In the genomic region with DNA sequence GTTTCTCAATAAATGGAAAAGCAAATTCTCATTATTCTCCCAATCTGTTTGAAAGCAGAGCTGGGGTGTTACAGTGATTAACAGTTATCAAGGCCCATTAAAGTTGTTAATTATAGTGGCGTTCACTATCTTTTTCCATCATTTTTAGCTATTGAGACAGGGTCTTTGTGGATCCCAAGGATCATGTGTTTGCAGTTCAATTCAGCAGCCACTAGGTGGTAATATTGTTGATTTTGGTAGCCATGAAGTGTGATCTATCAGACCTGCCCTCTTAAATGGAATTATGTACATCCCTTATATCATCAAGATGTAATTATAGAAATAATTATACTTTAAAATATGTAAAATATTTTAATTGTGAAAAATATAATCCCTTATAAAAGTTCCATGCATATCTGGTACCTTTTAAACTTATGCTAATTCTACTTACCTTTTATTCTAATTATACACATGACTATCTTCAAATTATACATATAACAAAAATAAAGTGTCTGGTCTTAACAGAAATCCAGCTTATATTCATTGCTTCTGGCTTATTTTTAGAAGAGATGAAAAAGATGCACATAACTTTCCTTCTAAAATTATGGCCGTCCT, we compare ENCODE assay signal across 8 cellular contexts.
DNase-seq lines count a peak whose midpoint lies in the region; ATAC-seq and TF ChIP-seq lines count a peak whose summit lies in the region.

No MANE protein-coding gene starts in this region.

- H2BK20ac ChIP-seq in H9 (ENCODE audit: low read depth, low read length, poor library complexity, severe bottlenecking) = no peak overlapping the region

- H3K4me3 ChIP-seq in AG04449 (ENCODE audit: low read depth, low read length) (no peak overlapping the region), hepatocyte (no peak overlapping the region)

- H3K27me3 ChIP-seq in H9 (ENCODE audit: insufficient read depth, low read length) (no peaks in the 10 kb centered on the region), hepatocyte (no peaks in the 10 kb centered on the region)

- no peaks in the 10 kb centered on the region for H3K9me2 ChIP-seq in hepatocyte (replicated peaks; ENCODE audit: insufficient read depth)

- H3K27ac Mint-ChIP-seq in H9 = no peak overlapping the region
- H3K27ac Mint-ChIP-seq in activated CD8-positive, alpha-beta memory T cell treated with anti-CD3 and anti-CD28 coated beads, Interleukin-2, amount 10 ng/mL, durations not matched to agents 7 days and 5 days = no peak overlapping the region
- H3K27ac Mint-ChIP-seq in stimulated activated naive CD8-positive, alpha-beta T cell treated with anti-CD3 and anti-CD28 coated beads, Interleukin-15, amount 100 ng/mL, for 72 hours = no peak overlapping the region

- TF ChIP-seq CTCF in AG04449 (IDR thresholded peaks at IDR 0.05; ENCODE audit: insufficient read depth, low read length, missing control alignments) (peak; percentile 48), H9 (conservative IDR thresholded peaks at IDR 0.05) (peak; percentile 78), hepatocyte (IDR thresholded peaks at IDR 0.05; ENCODE audit: poor library complexity) (peak; percentile 64)

- no peaks in the 10 kb centered on the region for H3K36me3 ChIP-seq in hepatocyte (replicated peaks; ENCODE audit: insufficient read depth, low read depth)

- H3K9me3 Mint-ChIP-seq in H9 = peaks cover 2 to 7% of the 10 kb centered on the region in 2 experiments; a peak in 1 of 5 replicates
- H3K9me3 Mint-ChIP-seq in activated CD8-positive, alpha-beta memory T cell treated with anti-CD3 and anti-CD28 coated beads, Interleukin-2, amount 10 ng/mL, durations not matched to agents 7 days and 5 days (ENCODE audit: low read depth) = no peaks in the 10 kb centered on the region
- no peaks in the 10 kb centered on the region for H3K9me3 Mint-ChIP-seq in stimulated activated naive CD8-positive, alpha-beta T cell treated with anti-CD3 and anti-CD28 coated beads, Interleukin-15, amount 100 ng/mL, for 72 hours

- H3K27ac ChIP-seq in H9 (ENCODE audit: insufficient read length, low read depth, low read length) = no peak overlapping the region
- no peak overlapping the region for H3K27ac ChIP-seq in hepatocyte

- H3K4ac ChIP-seq in H9 (ENCODE audit: low read depth, low read length) = no peak overlapping the region

- H3K27me3 Mint-ChIP-seq in H9 (ENCODE audit: low read depth) = no peaks in the 10 kb centered on the region
- H3K27me3 Mint-ChIP-seq in activated CD8-positive, alpha-beta memory T cell treated with anti-CD3 and anti-CD28 coated beads, Interleukin-2, amount 10 ng/mL, durations not matched to agents 7 days and 5 days = no peaks in the 10 kb centered on the region
- peaks cover 13% of the 10 kb centered on the region for H3K27me3 Mint-ChIP-seq in stimulated activated naive CD8-positive, alpha-beta T cell treated with anti-CD3 and anti-CD28 coated beads, Interleukin-15, amount 100 ng/mL, for 72 hours

- H3K18ac ChIP-seq in H9 (ENCODE audit: insufficient read length, low read depth, low read length) = no peak overlapping the region

- H3K23me2 ChIP-seq in H9 (ENCODE audit: insufficient read length, low read depth, low read length, poor library complexity, severe bottlenecking) = no peaks in the 10 kb centered on the region

- no peak overlapping the region for H3K9ac ChIP-seq in H9 (ENCODE audit: extremely low read depth, insufficient read length, low read length)

- H3T11ph ChIP-seq in H9 (ENCODE audit: low read length) = no peak overlapping the region

- H2AFZ ChIP-seq in H9 (ENCODE audit: low read length) (no peak overlapping the region), hepatocyte (no peak overlapping the region)

- H3K79me1 ChIP-seq in H9 (ENCODE audit: insufficient read depth, low read depth, low read length, poor library complexity, severe bottlenecking) = no peaks in the 10 kb centered on the region

- H3K4me3 Mint-ChIP-seq in H9 = no peak overlapping the region
- H3K4me3 Mint-ChIP-seq in activated CD8-positive, alpha-beta memory T cell treated with anti-CD3 and anti-CD28 coated beads, Interleukin-2, amount 10 ng/mL, durations not matched to agents 7 days and 5 days = no peak overlapping the region
- H3K4me3 Mint-ChIP-seq in stimulated activated naive CD8-positive, alpha-beta T cell treated with anti-CD3 and anti-CD28 coated beads, Interleukin-15, amount 100 ng/mL, for 72 hours = no peak overlapping the region

- CTCF ChIA-PET in AG04449 (lab: Yijun Ruan, JAX) = interaction anchor here (0.6 to 8.5 kb wide), 37 partner anchors 7 to 194 kb away, joined by 3 to 95 read pairs (median 3); no protein-coding TSS in a partner anchor
- CTCF ChIA-PET in activated CD8-positive, alpha-beta memory T cell treated with anti-CD3 and anti-CD28 coated beads, Interleukin-2, amount 10 ng/mL, durations not matched to agents 7 days and 5 days (lab: Charles Lee) = interaction anchor here (0.8 to 2.4 kb wide), 4 partner anchors 12 to 173 kb away, joined by 3 to 6 read pairs (median 4); no protein-coding TSS in a partner anchor

- no peak for ATAC-seq in activated CD8-positive, alpha-beta memory T cell treated with anti-CD3 and anti-CD28 coated beads, Interleukin-2, amount 10 ng/mL, durations not matched to agents 7 days and 5 days
- no peak for ATAC-seq in stimulated activated naive CD8-positive, alpha-beta T cell treated with anti-CD3 and anti-CD28 coated beads, Interleukin-15, amount 100 ng/mL, for 72 hours

- no peaks in the 10 kb centered on the region for H4K20me1 ChIP-seq in H9 (ENCODE audit: control insufficient read depth, insufficient read depth, insufficient read length)
- H4K20me1 ChIP-seq in hepatocyte (ENCODE audit: insufficient read depth, poor library complexity, severe bottlenecking) = no peaks in the 10 kb centered on the region

- no peak overlapping the region for H4K5ac ChIP-seq in H9 (ENCODE audit: insufficient read length, low read depth, low read length)

- H3K36me3 Mint-ChIP-seq in H9 (ENCODE audit: insufficient read depth in 1 of 3, low read depth in 3 of 3) = peaks cover 0 to 2% (median 0%) of the 10 kb centered on the region in 3 experiments; a peak in 2 of 7 replicates
- no peaks in the 10 kb centered on the region for H3K36me3 Mint-ChIP-seq in activated CD8-positive, alpha-beta memory T cell treated with anti-CD3 and anti-CD28 coated beads, Interleukin-2, amount 10 ng/mL, durations not matched to agents 7 days and 5 days

- no peak overlapping the region for H2BK15ac ChIP-seq in H9 (ENCODE audit: low read depth, low read length)

- H4K8ac ChIP-seq in H9 (replicated peaks; ENCODE audit: insufficient read length, low read depth, low read length) = no peak overlapping the region

- no peak overlapping the region for H3K14ac ChIP-seq in H9 (ENCODE audit: insufficient read depth, low read length)

- H3K56ac ChIP-seq in H9 (ENCODE audit: insufficient read length, low read depth, low read length) = no peak overlapping the region

- no peak overlapping the region for H3K23ac ChIP-seq in H9 (ENCODE audit: insufficient read length, low read depth, low read length)

- DNase-seq in AG04449 (ENCODE audit: low read depth, low spot score) (no peak), H9 (no peak), SK-MEL-5 (ENCODE audit: low read depth, low spot score) (peak; percentile 69), hepatocyte (ENCODE audit: low spot score) (peak; percentile 28)
- DNase-seq in activated CD8-positive, alpha-beta memory T cell treated with anti-CD3 and anti-CD28 coated beads, Interleukin-2, amount 10 ng/mL, durations not matched to agents 7 days and 5 days = no peak
- DNase-seq in stimulated activated CD4-positive, alpha-beta T cell treated with anti-CD3 and anti-CD28 coated beads, Interleukin-4, amount 100 ng/mL, for 4 hours = no peak
- DNase-seq in stimulated activated naive CD8-positive, alpha-beta T cell treated with anti-CD3 and anti-CD28 coated beads, Interleukin-15, amount 100 ng/mL, for 72 hours = no peak
- no peak for DNase-seq in activated CD4-positive, alpha-beta T cell treated with anti-CD3 and anti-CD28 coated beads, Interleukin-2, amount 50 U/mL, for 48 hours

- H2BK120ac ChIP-seq in H9 (ENCODE audit: low read depth, low read length, poor library complexity, severe bottlenecking) = no peak overlapping the region

- no CpG with 5 or more reads among the region's 2 CpGs for WGBS in H9 (ENCODE audit: extremely low coverage, insufficient read length, low lambda C conversion rate)
- 68% methylated on average over 2 of the region's 2 CpGs for WGBS in hepatocyte (ENCODE audit: low lambda C conversion rate, missing lambda C conversion rate)

- no peaks in the 10 kb centered on the region for H3K79me2 ChIP-seq in H9 (ENCODE audit: insufficient read depth, low read length)
- no peaks in the 10 kb centered on the region for H3K79me2 ChIP-seq in hepatocyte

- no peak overlapping the region for H4K91ac ChIP-seq in H9 (ENCODE audit: insufficient read length, low read depth, low read length)

- POLR2A ChIA-PET in AG04449 (lab: Yijun Ruan, JAX) = interaction anchor here (0.7 to 1.7 kb wide), 5 partner anchors 8 to 112 kb away, joined by 3 to 10 read pairs (median 4); no protein-coding TSS in a partner anchor

- no peak overlapping the region for H2AK5ac ChIP-seq in H9 (ENCODE audit: insufficient read length, low read length)

- H3K4me1 ChIP-seq in H9 (ENCODE audit: insufficient read depth, low read length) (no peaks in the 10 kb centered on the region; the same call in 1 of the 2 replicates), hepatocyte (ENCODE audit: insufficient read depth) (no peaks in the 10 kb centered on the region)

- in situ Hi-C loops in SK-MEL-5 (cut with HindIII; ENCODE audit: low pct_unique_long_range_greater_than_20kb, low sequenced_read_pairs) = no loop called here

- H2BK5ac ChIP-seq in H9 (ENCODE audit: insufficient read length, low read length) = no peak overlapping the region

- H3K4me2 ChIP-seq in H9 (ENCODE audit: insufficient read depth, insufficient read length, low read length) (no peak overlapping the region), hepatocyte (no peak overlapping the region)

- no peak overlapping the region for H2BK12ac ChIP-seq in H9 (ENCODE audit: insufficient read length, low read depth, low read length)

- peaks cover 13 to 14% of the 10 kb centered on the region in 2 experiments for H3K4me1 Mint-ChIP-seq in H9
- H3K4me1 Mint-ChIP-seq in activated CD8-positive, alpha-beta memory T cell treated with anti-CD3 and anti-CD28 coated beads, Interleukin-2, amount 10 ng/mL, durations not matched to agents 7 days and 5 days = no peaks in the 10 kb centered on the region
- no peaks in the 10 kb centered on the region for H3K4me1 Mint-ChIP-seq in stimulated activated naive CD8-positive, alpha-beta T cell treated with anti-CD3 and anti-CD28 coated beads, Interleukin-15, amount 100 ng/mL, for 72 hours

- H3K9me3 ChIP-seq in H9 (ENCODE audit: control insufficient read depth, low read depth, low read length) (no peaks in the 10 kb centered on the region), hepatocyte (ENCODE audit: low read depth) (no peaks in the 10 kb centered on the region)

Comparison
In these comparisons a context has a peak if more than half of its experiments do, and no peak if none do; other contexts are left out.
1. DNase-seq: peak in SK-MEL-5 (single experiment) and hepatocyte (single experiment); none in AG04449 (single experiment), H9 (single experiment), activated CD8-positive, alpha-beta memory T cell treated with anti-CD3 and anti-CD28 coated beads, Interleukin-2, amount 10 ng/mL, durations not matched to agents 7 days and 5 days (single experiment), stimulated activated CD4-positive, alpha-beta T cell treated with anti-CD3 and anti-CD28 coated beads, Interleukin-4, amount 100 ng/mL, for 4 hours (0 of 2), stimulated activated naive CD8-positive, alpha-beta T cell treated with anti-CD3 and anti-CD28 coated beads, Interleukin-15, amount 100 ng/mL, for 72 hours (0 of 2) and activated CD4-positive, alpha-beta T cell treated with anti-CD3 and anti-CD28 coated beads, Interleukin-2, amount 50 U/mL, for 48 hours (0 of 2).
2. Peak in every context shown above with its lines, with median percentiles within 50 percentile points of each other: CTCF ChIP-seq.